In genomic region chr5:158616707-158617106, GRCh38 we compare ENCODE assay signal across 36 cellular contexts.
"Had no signal": no experiment of that assay in that cellular context is flagged by ENCODE, and none has a peak within 500 bp of the region (broad histone marks: within the 10 kb centered on the region; RNA-seq: fewer than 3 reads in every experiment).

No MANE protein-coding gene starts in this region.

- DNase-seq: activated B cell treated with CpG ODN at 0.5 μM for 24 hours; activated CD4-positive, alpha-beta memory T cell treated with anti-CD3 and anti-CD28 coated beads for 36 hours; activated CD4-positive, alpha-beta T cell treated with anti-CD3 and anti-CD28 coated beads for 36 hours; activated CD4-positive, alpha-beta T cell treated with anti-CD3 and anti-CD28 coated beads, Interleukin-2, amount 10 ng/mL, durations not matched to agents 24 days and 14 days; activated CD8-positive, alpha-beta memory T cell treated with anti-CD3 and anti-CD28 coated beads, Interleukin-2, amount 10 ng/mL, durations not matched to agents 7 days and 5 days; activated CD8-positive, alpha-beta memory T cell treated with anti-CD3 and anti-CD28 coated beads, Interleukin-2, amount 50 U/mL, for 4 hours; activated CD8-positive, alpha-beta T cell treated with anti-CD3 and anti-CD28 coated beads, Interleukin-2, amount 10 ng/mL, durations not matched to agents 7 days and 5 days; activated effector memory CD4-positive, alpha-beta T cell treated with anti-CD3 and anti-CD28 coated beads, Interleukin-2, amount 50 U/mL, for 16 hours; activated naive CD4-positive, alpha-beta T cell treated with anti-CD3 and anti-CD28 coated beads for 36 hours; activated naive CD8-positive, alpha-beta T cell treated with anti-CD3 and anti-CD28 coated beads for 36 hours; activated naive CD8-positive, alpha-beta T cell treated with anti-CD3 and anti-CD28 coated beads, Interleukin-2, amount 50 U/mL, for 24 hours; activated T-cell treated with anti-CD3 and anti-CD28 coated beads, Interleukin-2, amount 50 U/mL, for 1 hour; activated T-cell treated with anti-CD3 and anti-CD28 coated beads, Interleukin-2, amount 50 U/mL, for 48 hours; anterior cingulate cortex; brain microvascular endothelial cell; dorsolateral prefrontal cortex; effector memory CD4-positive, alpha-beta T cell; endodermal cell; foreskin keratinocyte; heart right ventricle; T-helper 1 cell; T-helper 17 cell; T1000; WERI-Rb-1 had no signal

- H3K4me3 Mint-ChIP-seq: activated B cell treated with CpG ODN at 0.5 μM for 24 hours; activated CD4-positive, alpha-beta memory T cell treated with anti-CD3 and anti-CD28 coated beads for 36 hours; activated CD4-positive, alpha-beta T cell treated with anti-CD3 and anti-CD28 coated beads for 36 hours; activated CD4-positive, alpha-beta T cell treated with anti-CD3 and anti-CD28 coated beads, Interleukin-2, amount 10 ng/mL, durations not matched to agents 24 days and 14 days; activated CD8-positive, alpha-beta memory T cell treated with anti-CD3 and anti-CD28 coated beads, Interleukin-2, amount 10 ng/mL, durations not matched to agents 7 days and 5 days; activated CD8-positive, alpha-beta T cell treated with anti-CD3 and anti-CD28 coated beads, Interleukin-2, amount 10 ng/mL, durations not matched to agents 7 days and 5 days; activated naive CD4-positive, alpha-beta T cell treated with anti-CD3 and anti-CD28 coated beads for 36 hours; activated naive CD4-positive, alpha-beta T cell treated with anti-CD3 and anti-CD28 coated beads, Interleukin-2, amount 50 U/mL, for 24 hours; activated naive CD8-positive, alpha-beta T cell treated with anti-CD3 and anti-CD28 coated beads for 36 hours; activated naive CD8-positive, alpha-beta T cell treated with anti-CD3 and anti-CD28 coated beads, Interleukin-2, amount 50 U/mL, for 24 hours; activated T-helper 1 cell treated with anti-CD3 and anti-CD28 coated beads, Interleukin-12 subunit alpha, Interleukin-12 subunit beta, Interleukin-2, Interleukin-4 antibody, amounts not matched to agents 30 ng/mL and 10 ng/mL and 1 ng/mL, durations not matched to agents 14 hours and 24 hours and 36 hours; central memory CD8-positive, alpha-beta T cell; dendritic cell treated with granulocyte-macrophage colony-stimulating factor and Interleukin-4, amounts not matched to agents 40 ng/mL and 50 ng/mL, for 4 days; endodermal cell; T-helper 17 cell; T-helper 2 cell treated with Interferon-gamma antibody and Interleukin-4, amounts not matched to agents 5 μg/mL and 100 μg/mL, for 36 hours had no signal

- H3K4me1 ChIP-seq: foreskin keratinocyte had no signal

- H3K4me1 Mint-ChIP-seq: activated B cell treated with CpG ODN at 0.5 μM for 24 hours; activated CD4-positive, alpha-beta T cell treated with anti-CD3 and anti-CD28 coated beads for 36 hours; activated CD4-positive, alpha-beta T cell treated with anti-CD3 and anti-CD28 coated beads, Interleukin-2, amount 10 ng/mL, durations not matched to agents 24 days and 14 days; activated CD8-positive, alpha-beta memory T cell treated with anti-CD3 and anti-CD28 coated beads, Interleukin-2, amount 10 ng/mL, durations not matched to agents 7 days and 5 days; activated naive CD4-positive, alpha-beta T cell treated with anti-CD3 and anti-CD28 coated beads, Interleukin-2, amount 50 U/mL, for 24 hours; activated naive CD8-positive, alpha-beta T cell treated with anti-CD3 and anti-CD28 coated beads for 36 hours; activated naive CD8-positive, alpha-beta T cell treated with anti-CD3 and anti-CD28 coated beads, Interleukin-2, amount 50 U/mL, for 24 hours; central memory CD8-positive, alpha-beta T cell; endodermal cell; T-helper 17 cell had no signal

- H3K9me3 Mint-ChIP-seq: activated B cell treated with CpG ODN at 0.5 μM for 24 hours; activated CD4-positive, alpha-beta memory T cell treated with anti-CD3 and anti-CD28 coated beads for 36 hours; activated CD4-positive, alpha-beta T cell treated with anti-CD3 and anti-CD28 coated beads, Interleukin-2, amount 10 ng/mL, durations not matched to agents 24 days and 14 days; activated naive CD4-positive, alpha-beta T cell treated with anti-CD3 and anti-CD28 coated beads for 36 hours; activated naive CD4-positive, alpha-beta T cell treated with anti-CD3 and anti-CD28 coated beads, Interleukin-2, amount 50 U/mL, for 24 hours; activated naive CD8-positive, alpha-beta T cell treated with anti-CD3 and anti-CD28 coated beads for 36 hours; activated naive CD8-positive, alpha-beta T cell treated with anti-CD3 and anti-CD28 coated beads, Interleukin-2, amount 50 U/mL, for 24 hours; activated T-helper 2 cell treated with anti-CD3 and anti-CD28 coated beads, Interferon-gamma antibody, Interleukin-2, Interleukin-4, amounts not matched to agents 10 μg/mL and 5 μg/mL and 100 μg/mL, durations not matched to agents 14 hours and 24 hours and 36 hours; central memory CD8-positive, alpha-beta T cell; dendritic cell treated with granulocyte-macrophage colony-stimulating factor and Interleukin-4, amounts not matched to agents 40 ng/mL and 50 ng/mL, for 4 days; endodermal cell; T-helper 2 cell treated with Interferon-gamma antibody and Interleukin-4, amounts not matched to agents 5 μg/mL and 100 μg/mL, for 36 hours had no signal

- H3K9me3 ChIP-seq: gastroesophageal sphincter, heart right ventricle had no signal

- H3K27me3 Mint-ChIP-seq: activated CD4-positive, alpha-beta T cell treated with anti-CD3 and anti-CD28 coated beads for 36 hours; activated CD4-positive, alpha-beta T cell treated with anti-CD3 and anti-CD28 coated beads, Interleukin-2, amount 10 ng/mL, durations not matched to agents 24 days and 14 days; activated CD8-positive, alpha-beta memory T cell treated with anti-CD3 and anti-CD28 coated beads, Interleukin-2, amount 10 ng/mL, durations not matched to agents 7 days and 5 days; central memory CD8-positive, alpha-beta T cell had no signal

- H3K36me3 Mint-ChIP-seq: activated CD4-positive, alpha-beta memory T cell treated with anti-CD3 and anti-CD28 coated beads for 36 hours; activated CD8-positive, alpha-beta memory T cell treated with anti-CD3 and anti-CD28 coated beads, Interleukin-2, amount 10 ng/mL, durations not matched to agents 7 days and 5 days; activated naive CD4-positive, alpha-beta T cell treated with anti-CD3 and anti-CD28 coated beads, Interleukin-2, amount 50 U/mL, for 24 hours; activated naive CD8-positive, alpha-beta T cell treated with anti-CD3 and anti-CD28 coated beads for 36 hours had no signal

- FAIRE-seq: astrocyte, bronchial epithelial cell had no signal

- H3K27ac Mint-ChIP-seq: activated B cell treated with CpG ODN at 0.5 μM for 24 hours; activated CD4-positive, alpha-beta memory T cell treated with anti-CD3 and anti-CD28 coated beads for 36 hours; activated CD4-positive, alpha-beta T cell treated with anti-CD3 and anti-CD28 coated beads for 36 hours; activated CD4-positive, alpha-beta T cell treated with anti-CD3 and anti-CD28 coated beads, Interleukin-2, amount 10 ng/mL, durations not matched to agents 24 days and 14 days; activated CD8-positive, alpha-beta memory T cell treated with anti-CD3 and anti-CD28 coated beads, Interleukin-2, amount 10 ng/mL, durations not matched to agents 7 days and 5 days; activated CD8-positive, alpha-beta T cell treated with anti-CD3 and anti-CD28 coated beads, Interleukin-2, amount 10 ng/mL, durations not matched to agents 7 days and 5 days; activated naive CD4-positive, alpha-beta T cell treated with anti-CD3 and anti-CD28 coated beads for 36 hours; activated naive CD4-positive, alpha-beta T cell treated with anti-CD3 and anti-CD28 coated beads, Interleukin-2, amount 50 U/mL, for 24 hours; activated naive CD8-positive, alpha-beta T cell treated with anti-CD3 and anti-CD28 coated beads for 36 hours; activated naive CD8-positive, alpha-beta T cell treated with anti-CD3 and anti-CD28 coated beads, Interleukin-2, amount 50 U/mL, for 24 hours; activated T-helper 1 cell treated with anti-CD3 and anti-CD28 coated beads, Interleukin-12 subunit alpha, Interleukin-12 subunit beta, Interleukin-2, Interleukin-4 antibody, amounts not matched to agents 30 ng/mL and 10 ng/mL and 1 ng/mL, durations not matched to agents 14 hours and 24 hours and 36 hours; activated T-helper 2 cell treated with anti-CD3 and anti-CD28 coated beads, Interferon-gamma antibody, Interleukin-2, Interleukin-4, amounts not matched to agents 10 μg/mL and 5 μg/mL and 100 μg/mL, durations not matched to agents 14 hours and 24 hours and 36 hours; dendritic cell treated with granulocyte-macrophage colony-stimulating factor and Interleukin-4, amounts not matched to agents 40 ng/mL and 50 ng/mL, for 4 days; endodermal cell; T-helper 17 cell; T-helper 2 cell treated with Interferon-gamma antibody and Interleukin-4, amounts not matched to agents 5 μg/mL and 100 μg/mL, for 36 hours had no signal

- H3K27me3 ChIP-seq: brain microvascular endothelial cell, foreskin keratinocyte, gastroesophageal sphincter, heart right ventricle had no signal

- ATAC-seq: activated CD4-positive, alpha-beta T cell treated with anti-CD3 and anti-CD28 coated beads for 36 hours; activated CD4-positive, CD25-positive, alpha-beta regulatory T cell treated with anti-CD3 and anti-CD28 coated beads, Interleukin-2, amount 50 U/mL, for 24 hours; activated CD8-positive, alpha-beta memory T cell treated with anti-CD3 and anti-CD28 coated beads, Interleukin-2, amount 10 ng/mL, durations not matched to agents 7 days and 5 days; activated CD8-positive, alpha-beta T cell treated with anti-CD3 and anti-CD28 coated beads, Interleukin-2, amount 10 ng/mL, durations not matched to agents 7 days and 5 days; activated naive CD8-positive, alpha-beta T cell treated with anti-CD3 and anti-CD28 coated beads, Interleukin-2, amount 50 U/mL, for 24 hours; esophagus mucosa; foreskin keratinocyte; gastroesophageal sphincter; heart right ventricle; T-helper 17 cell had no signal

- H3K36me3 ChIP-seq: brain microvascular endothelial cell, gastroesophageal sphincter, heart right ventricle, WERI-Rb-1 had no signal

- H3K27ac ChIP-seq: brain microvascular endothelial cell, coronary artery, dorsolateral prefrontal cortex, foreskin keratinocyte, gastroesophageal sphincter, heart right ventricle, WERI-Rb-1 had no signal

- H3K4me3 ChIP-seq: coronary artery, dorsolateral prefrontal cortex, gastroesophageal sphincter, heart right ventricle had no signal
